Comparison of ENCODE assay signal across 16 cellular contexts in the genomic region with DNA sequence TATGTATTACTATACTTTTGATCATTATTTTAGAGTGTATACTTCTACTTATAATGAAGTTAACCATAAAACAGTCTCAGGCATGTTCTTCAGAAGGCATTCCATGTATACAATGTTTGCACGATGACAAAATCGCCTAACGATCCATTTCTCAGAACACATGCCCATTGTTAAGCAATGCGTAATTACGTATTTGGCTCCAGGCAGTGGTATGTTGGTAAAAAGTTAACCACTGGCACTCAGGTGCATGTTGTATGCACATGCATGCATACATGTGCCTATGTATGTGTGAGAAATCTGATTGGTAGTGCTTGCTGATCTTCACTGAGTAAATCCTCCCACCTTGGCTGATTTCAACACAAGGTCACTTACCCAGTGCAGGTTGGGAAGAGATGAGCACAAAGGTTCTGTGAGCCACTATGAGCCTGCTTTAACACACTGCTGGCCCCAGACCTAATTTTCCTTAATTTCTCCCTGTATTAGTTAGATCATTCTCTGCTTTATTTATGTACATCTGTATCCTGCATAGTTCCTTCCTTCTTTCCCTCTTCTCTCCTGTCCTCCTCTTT.
DNase-seq lines count a peak whose midpoint lies in the region; ATAC-seq, FAIRE-seq and TF ChIP-seq lines count a peak whose summit lies in the region.
"Had no signal": no experiment of that assay in that cellular context is flagged by ENCODE, and none has a peak within 500 bp of the region (broad histone marks: within the 10 kb centered on the region; RNA-seq: fewer than 3 reads in every experiment).

No MANE protein-coding gene starts in this region.

- TF ChIP-seq POLR2A in IMR-90 (IDR thresholded peaks at IDR 0.05; ENCODE audit: low read depth, low read length) (no peak), gastrocnemius medialis (IDR thresholded peaks at IDR 0.05) (no peak)

- peaks cover 7% of the 10 kb centered on the region; the same call in 1 of the 2 replicates for H3K9me1 ChIP-seq in IMR-90 (ENCODE audit: insufficient read depth, low read length)

- no peak for FAIRE-seq in bronchial epithelial cell (lab: Jason Lieb, UNC)
- FAIRE-seq: A549, D721Med had no signal

- POLR2A ChIA-PET in IMR-90 (lab: Charles Lee; ENCODE audit: unreplicated experiment) = interaction anchor here (0.7 kb wide), 1 partner anchor 639 kb away, joined by 3 read pairs; no protein-coding TSS in a partner anchor

- peaks cover 8 to 10% of the 10 kb centered on the region in 2 experiments for H3K79me1 ChIP-seq in IMR-90 (ENCODE audit: low read depth in 1 of 2, low read length in 2 of 2)

- intact Hi-C loops in IMR-90 (cut with micrococcal nuclease) = no loop called here
- intact Hi-C loops in gastrocnemius medialis (cut with DNase I; ENCODE audit: low total_unique reads) = loop anchor here (5.0 kb wide), 1 partner anchor 169 kb away; no protein-coding TSS in a partner anchor

- no peak for DNase-seq in IMR-90
- DNase-seq in bronchial epithelial cell (ENCODE audit: low read depth) = peak; percentile 54
- peak; percentile 52 for DNase-seq in left lobe of liver (ENCODE audit: low spot score)
- DNase-seq in stimulated activated naive CD8-positive, alpha-beta T cell treated with anti-CD3 and anti-CD28 coated beads, Interleukin-15, Interleukin-2, amounts not matched to agents 100 U/mL and 50 U/mL, for 24 hours = no peak
- DNase-seq in stimulated activated CD4-positive, alpha-beta T cell treated with anti-CD3 and anti-CD28 coated beads, Interleukin-12 subunit alpha, Interleukin-12 subunit beta, amount 100 ng/mL, for 4 hours = no peak
- no peak for DNase-seq in gastrocnemius medialis
- DNase-seq: BE2C; CD4-positive, alpha-beta memory T cell; DMS153; DMS79 treated with DMSO at 0.1 percent for 48 hours; GDM1; H7 had no signal

- no peaks in the 10 kb centered on the region for H3K36me3 ChIP-seq in IMR-90 (ENCODE audit: control insufficient read depth, insufficient read depth, low read length)
- no peaks in the 10 kb centered on the region for H3K36me3 ChIP-seq in bronchial epithelial cell (ENCODE audit: control insufficient read depth, insufficient read depth, low read length)
- no peaks in the 10 kb centered on the region for H3K36me3 ChIP-seq in gastrocnemius medialis
- H3K36me3 ChIP-seq: BE2C had no signal

- H2AK5ac ChIP-seq in IMR-90 (ENCODE audit: low read depth, low read length) = peak overlapping the region; percentile 54

- H3K4ac ChIP-seq in IMR-90 (ENCODE audit: low read depth, low read length) = no peak overlapping the region

- no peak for TF ChIP-seq RAD21 in IMR-90 (IDR thresholded peaks at IDR 0.05; ENCODE audit: low read length)

- CTCF ChIA-PET in IMR-90 (lab: Yijun Ruan, JAX) = interaction anchor here (1.1 kb wide), 1 partner anchor 275 kb away, joined by 3 read pairs; no protein-coding TSS in a partner anchor

- no TSS peak for BruUV-seq in IMR-90 (replicated peaks; lab: Mats Ljungman, UMichigan)

- no peak overlapping the region for H2BK5ac ChIP-seq in IMR-90 (ENCODE audit: low read depth, low read length, poor library complexity, severe bottlenecking)

- no peak overlapping the region for H3K4me2 ChIP-seq in IMR-90 (ENCODE audit: low read depth, low read length)
- H3K4me2 ChIP-seq: GM23338 had no signal

- no peak overlapping the region; the same call in 1 of the 2 replicates for H4K5ac ChIP-seq in IMR-90 (ENCODE audit: low read depth, low read length)

- H3K14ac ChIP-seq in IMR-90 (replicated peaks; ENCODE audit: low read depth, low read length) = no peak overlapping the region

- H4K8ac ChIP-seq in IMR-90 (ENCODE audit: low read depth in 2 of 2, low read length in 2 of 2) = 0 out of 4 replicates have a peak overlapping the region, but pooled peaks of 1 of the 2 experiments have one; percentile 10

- H3K23ac ChIP-seq in IMR-90 (ENCODE audit: low read depth, low read length) = no peak overlapping the region

- H3K9me3 ChIP-seq in IMR-90 (ENCODE audit: control insufficient read depth, insufficient read depth, low read length) = no peaks in the 10 kb centered on the region
- H3K9me3 ChIP-seq in gastrocnemius medialis = no peaks in the 10 kb centered on the region
- H3K9me3 ChIP-seq: A549, BE2C had no signal

- TF ChIP-seq CTCF in IMR-90 (conservative IDR thresholded peaks at IDR 0.05; ENCODE audit: low read depth, low read length) = no peak
- no peak for TF ChIP-seq CTCF in bronchial epithelial cell (IDR thresholded peaks at IDR 0.05; ENCODE audit: insufficient read depth, low read length, severe bottlenecking)
- no peak for TF ChIP-seq CTCF in gastrocnemius medialis (IDR thresholded peaks at IDR 0.05 in 4 of 5, conservative IDR thresholded peaks at IDR 0.05 in 1 of 5)

- no peak overlapping the region for H3K9ac ChIP-seq in IMR-90 (ENCODE audit: low read depth, low read length)

- ATAC-seq in IMR-90 (ENCODE audit: low read depth) (no peak), left lobe of liver (peak; percentile 75), gastrocnemius medialis (no peak)
- ATAC-seq in stimulated activated naive CD8-positive, alpha-beta T cell treated with anti-CD3 and anti-CD28 coated beads, Interleukin-15, Interleukin-2, amounts not matched to agents 100 U/mL and 50 U/mL, for 24 hours = no peak
- ATAC-seq: A549, GM23338 had no signal

- no peaks in the 10 kb centered on the region for H3K27me3 ChIP-seq in IMR-90 (ENCODE audit: control insufficient read depth, insufficient read depth, low read length)
- H3K27me3 ChIP-seq in bronchial epithelial cell (ENCODE audit: control insufficient read depth, insufficient read depth, low read length) = no peaks in the 10 kb centered on the region
- no peaks in the 10 kb centered on the region for H3K27me3 ChIP-seq in gastrocnemius medialis
- H3K27me3 ChIP-seq: BE2C had no signal

- no peak overlapping the region for H3K4me3 ChIP-seq in IMR-90 (ENCODE audit: insufficient read depth, low read depth, low read length)
- no peak overlapping the region for H3K4me3 ChIP-seq in bronchial epithelial cell (ENCODE audit: low read depth, low read length)
- H3K4me3 ChIP-seq in gastrocnemius medialis = no peak overlapping the region
- H3K4me3 ChIP-seq: A549, GM23338 had no signal

- H2AFZ ChIP-seq in IMR-90 (replicated peaks; ENCODE audit: low read length, poor library complexity) = no peak overlapping the region
- H2AFZ ChIP-seq: GM23338 had no signal

- H4K91ac ChIP-seq in IMR-90 (ENCODE audit: insufficient read depth, low read depth, low read length) = no peak overlapping the region

- no peak overlapping the region for H2BK15ac ChIP-seq in IMR-90 (ENCODE audit: low read depth, low read length)

- H3K56ac ChIP-seq in IMR-90 (ENCODE audit: extremely low read depth, insufficient read depth, low read length) = no peak overlapping the region

- no peaks in the 10 kb centered on the region; the same call in 1 of the 2 replicates for H3K4me1 ChIP-seq in IMR-90 (ENCODE audit: control insufficient read depth, insufficient read depth, low read length)
- H3K4me1 ChIP-seq in gastrocnemius medialis = peaks cover 0 to 13% of the 10 kb centered on the region in 2 donors

- H3K27ac ChIP-seq in IMR-90 (ENCODE audit: insufficient read depth, low read length) = no peak overlapping the region
- no peak overlapping the region for H3K27ac ChIP-seq in gastrocnemius medialis
- H3K27ac ChIP-seq: A549, C4-2B had no signal

- no peak overlapping the region for H3K18ac ChIP-seq in IMR-90 (ENCODE audit: low read depth, low read length)

- no peak overlapping the region for H2BK120ac ChIP-seq in IMR-90 (ENCODE audit: low read depth, low read length)

- H2AK9ac ChIP-seq in IMR-90 (replicated peaks; ENCODE audit: low read depth, low read length, poor library complexity) = no peak overlapping the region

- H2BK20ac ChIP-seq in IMR-90 (ENCODE audit: low read depth, low read length) = peak overlapping the region; percentile 22; the same call in 1 of the 2 replicates

- in situ Hi-C loops in IMR-90 (cut with MboI; ENCODE audit: low sequenced_read_pairs) = loop anchor here (5.0 kb wide), 2 partner anchors 164 to 274 kb away; partner anchors contain the start of gene ARHGAP42
- in situ Hi-C loops in gastrocnemius medialis (cut with MboI; ENCODE audit: low sequenced_read_pairs in 4 of 4) = loop anchor here (5.0 to 10.0 kb wide), 4 partner anchors 73 to 277 kb away; partner anchors contain the start of gene ARHGAP42 (in 2 of the 4)

- no CpG with 5 or more reads among the region's 5 CpGs for WGBS in IMR-90 (ENCODE audit: extremely low coverage in 2 of 2, insufficient read length in 1 of 2), 2 experiments

- no peaks in the 10 kb centered on the region for H4K20me1 ChIP-seq in IMR-90 (ENCODE audit: insufficient read depth, low read length)

- dilution Hi-C loops in IMR-90 (cut with HindIII; ENCODE audit: low sequenced_read_pairs, unreplicated experiment) = no loop called here

TF ChIP-seq in IMR-90, 13 proteins besides CTCF, POLR2A, EP300 and RAD21 (continues in another document):
- no peak for TF ChIP-seq MAFK (IDR thresholded peaks at IDR 0.05; ENCODE audit: low read depth, low read length)
- TF ChIP-seq MXI1 (IDR thresholded peaks at IDR 0.05; ENCODE audit: borderline replicate concordance, low read depth, low read length) = no peak
- TF ChIP-seq, protein P1, sequence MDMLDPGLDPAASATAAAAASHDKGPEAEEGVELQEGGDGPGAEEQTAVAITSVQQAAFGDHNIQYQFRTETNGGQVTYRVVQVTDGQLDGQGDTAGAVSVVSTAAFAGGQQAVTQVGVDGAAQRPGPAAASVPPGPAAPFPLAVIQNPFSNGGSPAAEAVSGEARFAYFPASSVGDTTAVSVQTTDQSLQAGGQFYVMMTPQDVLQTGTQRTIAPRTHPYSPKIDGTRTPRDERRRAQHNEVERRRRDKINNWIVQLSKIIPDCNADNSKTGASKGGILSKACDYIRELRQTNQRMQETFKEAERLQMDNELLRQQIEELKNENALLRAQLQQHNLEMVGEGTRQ (IDR thresholded peaks at IDR 0.05; ENCODE audit: low read depth, low read length) = no peak
- TF ChIP-seq NFE2L2 (IDR thresholded peaks at IDR 0.05; ENCODE audit: low read depth, low read length) = no peak
- TF ChIP-seq CHD1 (IDR thresholded peaks at IDR 0.05; ENCODE audit: low read depth, low read length) = no peak
- TF ChIP-seq RFX5 (IDR thresholded peaks at IDR 0.05; ENCODE audit: low read depth, low read length) = no peak
- TF ChIP-seq CEBPB (IDR thresholded peaks at IDR 0.05; ENCODE audit: low read depth, low read length) = no peak
- no peak for TF ChIP-seq ELK1 (IDR thresholded peaks at IDR 0.05; ENCODE audit: borderline replicate concordance, low read depth, low read length)
- TF ChIP-seq MAZ (IDR thresholded peaks at IDR 0.05; ENCODE audit: borderline replicate concordance, low read depth, low read length) = no peak
- TF ChIP-seq SMC3 (IDR thresholded peaks at IDR 0.05; ENCODE audit: low read depth, low read length) = no peak

Comparison
In these comparisons a context has a peak if more than half of its experiments do, and no peak if none do; other contexts are left out.
1. DNase-seq: peak in bronchial epithelial cell (single experiment) and left lobe of liver (single experiment); none in IMR-90 (single experiment), stimulated activated naive CD8-positive, alpha-beta T cell treated with anti-CD3 and anti-CD28 coated beads, Interleukin-15, Interleukin-2, amounts not matched to agents 100 U/mL and 50 U/mL, for 24 hours (single experiment), stimulated activated CD4-positive, alpha-beta T cell treated with anti-CD3 and anti-CD28 coated beads, Interleukin-12 subunit alpha, Interleukin-12 subunit beta, amount 100 ng/mL, for 4 hours (single experiment) and gastrocnemius medialis (0 of 2).